Comparison of ENCODE assay signal across 15 cellular contexts in the genomic region with DNA sequence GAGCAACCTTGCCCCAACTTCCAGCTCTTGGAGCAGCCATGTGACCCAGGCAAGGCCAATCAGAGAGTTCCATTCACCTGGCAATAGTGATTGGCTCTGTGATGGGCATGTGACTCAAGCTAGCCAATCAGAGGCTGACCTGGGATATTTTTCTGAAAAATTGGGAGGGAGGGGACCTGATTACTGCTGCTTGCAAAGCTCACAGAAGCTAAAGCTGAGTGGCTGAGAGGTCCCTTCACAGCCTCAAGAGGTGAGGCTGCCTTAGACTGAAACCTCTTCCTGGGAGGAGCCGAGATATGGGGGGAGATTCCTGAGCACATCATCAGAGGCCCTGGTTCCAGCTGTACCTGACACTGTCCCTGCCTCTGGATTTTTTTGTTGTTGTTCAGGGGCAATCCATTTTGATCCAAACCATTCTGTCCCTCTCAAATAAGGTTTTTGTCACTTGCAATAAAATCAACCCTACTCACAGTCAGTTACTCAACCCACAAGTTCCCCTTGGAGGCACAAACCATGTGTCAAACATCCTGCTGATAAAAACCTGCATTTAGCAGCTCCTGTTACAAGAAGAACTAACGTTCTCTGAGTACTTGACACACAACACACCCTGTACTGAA. TPM values are rescaled to one million over a fixed set of nuclear protein-coding genes. Genes with fewer than 3 reads are reported as not detected.
A peak's percentile ranks its signal among the peaks of the same experiment; 100 is the strongest.
DNase-seq lines count a peak whose midpoint lies in the region; ATAC-seq and TF ChIP-seq lines count a peak whose summit lies in the region.
"Had no signal": no experiment of that assay in that cellular context is flagged by ENCODE, and none has a peak within 500 bp of the region (broad histone marks: within the 10 kb centered on the region; RNA-seq: fewer than 3 reads in every experiment).

No MANE protein-coding gene starts in this region.

- intact Hi-C loops in activated CD8-positive, alpha-beta T cell treated with anti-CD3 and anti-CD28 coated beads for 36 hours (cut with micrococcal nuclease) = no loop called here
- intact Hi-C loops in natural killer cell (cut with micrococcal nuclease) = no loop called here

- H3K9ac ChIP-seq in SK-N-SH = no peak overlapping the region

- POLR2A ChIA-PET in SK-N-SH (lab: Yijun Ruan, JAX) = no interaction called here
- POLR2A ChIA-PET in activated CD8-positive, alpha-beta T cell treated with anti-CD3 and anti-CD28 coated beads for 36 hours (lab: Charles Lee) = interaction anchor here (1.2 to 1.5 kb wide), 3 partner anchors 17 to 98 kb away, joined by 3 to 4 read pairs (median 3); a partner anchor contains a TSS

- TF ChIP-seq RAD21 in SK-N-SH (IDR thresholded peaks at IDR 0.05; ENCODE audit: low read length) = no peak

- DNase-seq in SK-N-SH = no peak
- DNase-seq in NAMALWA (ENCODE audit: low spot score) = peak; percentile 83
- DNase-seq in activated CD8-positive, alpha-beta T cell treated with anti-CD3 and anti-CD28 coated beads for 36 hours = no peak
- no peak for DNase-seq in natural killer cell
- no peak for DNase-seq in glutamatergic neuron
- no peak for DNase-seq in GM03348 (ENCODE audit: low spot score)
- DNase-seq: activated naive CD8-positive, alpha-beta T cell treated with anti-CD3 and anti-CD28 coated beads for 36 hours; NCI-H1105 treated with DMSO at 0.1 percent for 48 hours; sigmoid colon had no signal

- no peaks in the 10 kb centered on the region for H3K36me3 Mint-ChIP-seq in activated CD8-positive, alpha-beta T cell treated with anti-CD3 and anti-CD28 coated beads for 36 hours (ENCODE audit: low read depth)
- H3K36me3 Mint-ChIP-seq in natural killer cell (no peaks in the 10 kb centered on the region), glutamatergic neuron (ENCODE audit: unreplicated experiment) (no peaks in the 10 kb centered on the region)
- H3K36me3 Mint-ChIP-seq: activated naive CD8-positive, alpha-beta T cell treated with anti-CD3 and anti-CD28 coated beads for 36 hours had no signal

- H3K27me3 ChIP-seq in SK-N-SH (ENCODE audit: insufficient read depth) = no peaks in the 10 kb centered on the region
- H3K27me3 ChIP-seq: sigmoid colon had no signal

- no peaks in the 10 kb centered on the region for H4K20me1 ChIP-seq in SK-N-SH (ENCODE audit: insufficient read depth)

- no peaks in the 10 kb centered on the region for H3K79me2 ChIP-seq in SK-N-SH (ENCODE audit: insufficient read depth)

- CTCF ChIA-PET in SK-N-SH (lab: Yijun Ruan, JAX) = no interaction called here
- CTCF ChIA-PET in activated CD8-positive, alpha-beta T cell treated with anti-CD3 and anti-CD28 coated beads for 36 hours (lab: Charles Lee) = interaction anchor here (0.9 to 2.2 kb wide), 3 partner anchors 13 to 127 kb away, joined by 3 to 13 read pairs (median 3); no protein-coding TSS in a partner anchor

- TF ChIP-seq EP300 in SK-N-SH (IDR thresholded peaks at IDR 0.05; ENCODE audit: borderline replicate concordance in 1 of 2, low read depth in 1 of 2, low read length in 1 of 2) = no peak

- no peaks in the 10 kb centered on the region for H3F3A ChIP-seq in SK-N-SH (replicated peaks; ENCODE audit: insufficient read depth)

- H3K4me1 ChIP-seq in SK-N-SH (ENCODE audit: control insufficient read depth in 1 of 2, insufficient read depth in 2 of 2, low read depth in 1 of 2, low read length in 1 of 2) = no peaks in the 10 kb centered on the region
- H3K4me1 ChIP-seq: sigmoid colon had no signal

- no peak overlapping the region for H3K4me2 ChIP-seq in SK-N-SH

- no peak for ATAC-seq in SK-N-SH treated with all-trans-retinoic acid at 6 μM for 48 hours
- ATAC-seq in activated CD8-positive, alpha-beta T cell treated with anti-CD3 and anti-CD28 coated beads for 36 hours = peak; percentile 47
- peak; percentile 78 to 84 (median 83) for ATAC-seq in natural killer cell
- ATAC-seq in GM18873 (IDR thresholded peaks at IDR 0.05; ENCODE audit: low FRiP score, unreplicated experiment) = no peak
- ATAC-seq: activated CD4-positive, CD25-positive, alpha-beta regulatory T cell treated with anti-CD3 and anti-CD28 coated beads, Interleukin-2, amount 50 U/mL, for 24 hours; Panc1 had no signal

- H3K4me3 Mint-ChIP-seq in activated CD8-positive, alpha-beta T cell treated with anti-CD3 and anti-CD28 coated beads for 36 hours = no peak overlapping the region
- peak overlapping the region; percentile 52 for H3K4me3 Mint-ChIP-seq in natural killer cell
- no peak overlapping the region for H3K4me3 Mint-ChIP-seq in glutamatergic neuron (ENCODE audit: unreplicated experiment)
- H3K4me3 Mint-ChIP-seq: activated naive CD8-positive, alpha-beta T cell treated with anti-CD3 and anti-CD28 coated beads for 36 hours had no signal

- no peaks in the 10 kb centered on the region for H3K9me3 Mint-ChIP-seq in activated CD8-positive, alpha-beta T cell treated with anti-CD3 and anti-CD28 coated beads for 36 hours
- H3K9me3 Mint-ChIP-seq in natural killer cell = no peaks in the 10 kb centered on the region
- peaks cover 3% of the 10 kb centered on the region for H3K9me3 Mint-ChIP-seq in glutamatergic neuron (ENCODE audit: unreplicated experiment)
- H3K9me3 Mint-ChIP-seq: activated naive CD8-positive, alpha-beta T cell treated with anti-CD3 and anti-CD28 coated beads for 36 hours had no signal

- H3K9me2 ChIP-seq in SK-N-SH = no peaks in the 10 kb centered on the region

- no peak for TF ChIP-seq CTCF in SK-N-SH (IDR thresholded peaks at IDR 0.05)
- no peak for TF ChIP-seq CTCF in activated CD8-positive, alpha-beta T cell treated with anti-CD3 and anti-CD28 coated beads for 36 hours (IDR thresholded peaks at IDR 0.05)
- no peak for TF ChIP-seq CTCF in natural killer cell (IDR thresholded peaks at IDR 0.05)
- no peak for TF ChIP-seq CTCF in glutamatergic neuron (IDR thresholded peaks at IDR 0.05; ENCODE audit: partially characterized antibody, unreplicated experiment)

- no peaks in the 10 kb centered on the region for H3K9me3 ChIP-seq in SK-N-SH
- H3K9me3 ChIP-seq: sigmoid colon had no signal

- H3K27me3 Mint-ChIP-seq in activated CD8-positive, alpha-beta T cell treated with anti-CD3 and anti-CD28 coated beads for 36 hours = no peaks in the 10 kb centered on the region
- H3K27me3 Mint-ChIP-seq in natural killer cell (ENCODE audit: low read depth in 2 of 2) (no peaks in the 10 kb centered on the region), glutamatergic neuron (ENCODE audit: unreplicated experiment) (no peaks in the 10 kb centered on the region)
- H3K27me3 Mint-ChIP-seq: activated naive CD8-positive, alpha-beta T cell treated with anti-CD3 and anti-CD28 coated beads for 36 hours had no signal

- no peak overlapping the region for H3K27ac ChIP-seq in SK-N-SH (ENCODE audit: low read depth in 2 of 2, low read length in 1 of 2)
- H3K27ac ChIP-seq: sigmoid colon had no signal

- WGBS in SK-N-SH (ENCODE audit: low lambda C conversion rate) = 20% methylated on average over 2 of the region's 2 CpGs

- 0 out of 2 replicates have a peak overlapping the region, but pooled peaks have one; percentile 6 for H2AFZ ChIP-seq in SK-N-SH (ENCODE audit: low read depth)

- peaks cover 8% of the 10 kb centered on the region for H3K4me1 Mint-ChIP-seq in activated CD8-positive, alpha-beta T cell treated with anti-CD3 and anti-CD28 coated beads for 36 hours (ENCODE audit: low read depth)
- H3K4me1 Mint-ChIP-seq in natural killer cell (peaks cover 39 to 44% of the 10 kb centered on the region in 2 donors), glutamatergic neuron (ENCODE audit: low read depth, unreplicated experiment) (no peaks in the 10 kb centered on the region)
- H3K4me1 Mint-ChIP-seq: activated naive CD8-positive, alpha-beta T cell treated with anti-CD3 and anti-CD28 coated beads for 36 hours had no signal

- H3K27ac Mint-ChIP-seq in activated CD8-positive, alpha-beta T cell treated with anti-CD3 and anti-CD28 coated beads for 36 hours = peak overlapping the region; percentile 49
- H3K27ac Mint-ChIP-seq in natural killer cell (peak overlapping the region; percentile 89 to 94), glutamatergic neuron (ENCODE audit: unreplicated experiment) (no peak overlapping the region)
- H3K27ac Mint-ChIP-seq: activated naive CD8-positive, alpha-beta T cell treated with anti-CD3 and anti-CD28 coated beads for 36 hours had no signal

- no peaks in the 10 kb centered on the region for H3K36me3 ChIP-seq in SK-N-SH (replicated peaks in 1 of 2; ENCODE audit: control insufficient read depth in 1 of 2, insufficient read depth in 2 of 2, low read length in 1 of 2)
- H3K36me3 ChIP-seq: sigmoid colon had no signal

- no peak overlapping the region for H3K4me3 ChIP-seq in SK-N-SH (ENCODE audit: low read depth in 2 of 2, low read length in 1 of 2)
- H3K4me3 ChIP-seq: sigmoid colon had no signal

RNA-seq across cellular contexts. Expression of a gene that starts 4.8 kb away (rescaled TPM):
- polyA plus RNA-seq in SK-N-SH (2012; rRNA removed) = not detected in 2 replicates
- polyA plus RNA-seq in SK-N-SH (2012; cell fraction: cytosol; rRNA removed) = 0.14 TPM in 1 of 2 replicates, not detected in the other
- polyA plus RNA-seq in SK-N-SH (2012; cell fraction: nucleus; rRNA removed) = not detected in 2 replicates
- not detected for total RNA-seq in activated CD8-positive, alpha-beta T cell treated with anti-CD3 and anti-CD28 coated beads for 36 hours
- total RNA-seq in natural killer cell = not detected
- total RNA-seq in glutamatergic neuron (ENCODE audit: unreplicated experiment) = not detected
- total RNA-seq: A673; activated naive CD8-positive, alpha-beta T cell treated with anti-CD3 and anti-CD28 coated beads for 36 hours; mononuclear cell; sigmoid colon had no signal

RNA-seq across cellular contexts. Expression of a gene that starts 16.6 kb away (rescaled TPM):
- 156 and 192 TPM in 2 replicates for polyA plus RNA-seq in SK-N-SH (2012; rRNA removed)
- polyA plus RNA-seq in SK-N-SH (2012; cell fraction: cytosol; rRNA removed) = 192 and 201 TPM in 2 replicates
- polyA plus RNA-seq in SK-N-SH (2012; cell fraction: nucleus; rRNA removed) = 107 and 115 TPM in 2 replicates
- 10 to 100 TPM; 41.7 to 44.7 TPM for total RNA-seq in activated CD8-positive, alpha-beta T cell treated with anti-CD3 and anti-CD28 coated beads for 36 hours
- total RNA-seq in natural killer cell (10 to 100 TPM; 46.3 to 69.3 (median 63.3) TPM), glutamatergic neuron (ENCODE audit: unreplicated experiment) (103 TPM)

RNA-seq across cellular contexts. Expression of a gene that starts 25.1 kb away (rescaled TPM):
- polyA plus RNA-seq in SK-N-SH (2012; rRNA removed) = not detected in 2 replicates
- polyA plus RNA-seq in SK-N-SH (2012; cell fraction: cytosol; rRNA removed) = not detected in 2 replicates
- polyA plus RNA-seq in SK-N-SH (2012; cell fraction: nucleus; rRNA removed) = not detected in 2 replicates
- 10 to 100 TPM; 23.5 to 25.5 TPM for total RNA-seq in activated CD8-positive, alpha-beta T cell treated with anti-CD3 and anti-CD28 coated beads for 36 hours
- total RNA-seq in natural killer cell = 100 to 1,000 TPM; 203 to 319 (median 278) TPM
- total RNA-seq in glutamatergic neuron (ENCODE audit: unreplicated experiment) = not detected
- total RNA-seq: A673 had no signal

RNA-seq across cellular contexts. Expression of a gene that starts 29.1 kb away (rescaled TPM):
- 101 and 133 TPM in 2 replicates for polyA plus RNA-seq in SK-N-SH (2012; rRNA removed)
- polyA plus RNA-seq in SK-N-SH (2012; cell fraction: cytosol; rRNA removed) = 68.9 and 107 TPM in 2 replicates
- polyA plus RNA-seq in SK-N-SH (2012; cell fraction: nucleus; rRNA removed) = 156 and 167 TPM in 2 replicates
- 100 to 1,000 TPM in 1 of 2 experiments, 10 to 100 TPM in 1; 99.0 to 108 TPM for total RNA-seq in activated CD8-positive, alpha-beta T cell treated with anti-CD3 and anti-CD28 coated beads for 36 hours
- total RNA-seq in natural killer cell (100 to 1,000 TPM in 2 of 3 donors, 10 to 100 TPM in 1; 99.0 to 124 (median 100) TPM), glutamatergic neuron (ENCODE audit: unreplicated experiment) (87.6 TPM)

RNA-seq across cellular contexts. Expression of a gene that starts 56.9 kb away (rescaled TPM):
- 55.2 and 58.0 TPM in 2 replicates for polyA plus RNA-seq in SK-N-SH (2012; rRNA removed)
- polyA plus RNA-seq in SK-N-SH (2012; cell fraction: cytosol; rRNA removed) = 54.9 and 59.5 TPM in 2 replicates
- polyA plus RNA-seq in SK-N-SH (2012; cell fraction: nucleus; rRNA removed) = 28.4 and 29.0 TPM in 2 replicates
- total RNA-seq in activated CD8-positive, alpha-beta T cell treated with anti-CD3 and anti-CD28 coated beads for 36 hours = 100 to 1,000 TPM; 123 to 128 TPM
- 100 to 1,000 TPM; 137 to 161 (median 149) TPM for total RNA-seq in natural killer cell
- 58.9 TPM for total RNA-seq in glutamatergic neuron (ENCODE audit: unreplicated experiment)

Comparison
In these comparisons a context has a peak if more than half of its experiments do, and no peak if none do; other contexts are left out.
1. ATAC-seq: peak in activated CD8-positive, alpha-beta T cell treated with anti-CD3 and anti-CD28 coated beads for 36 hours (single experiment) and natural killer cell (3 of 3); none in SK-N-SH treated with all-trans-retinoic acid at 6 μM for 48 hours (single experiment) and GM18873 (single experiment).
2. RNA of a gene that starts 25.1 kb away (total RNA-seq): 203 to 319 TPM in natural killer cell and 23.5 to 25.5 TPM in activated CD8-positive, alpha-beta T cell treated with anti-CD3 and anti-CD28 coated beads for 36 hours; not detected in glutamatergic neuron (single experiment); every median in the first group is over 10 times any median in the second.